Comparison of ENCODE assay signal across 25 cellular contexts in genomic region chr1:208251015-208251414, GRCh38.
"Had no signal": no experiment of that assay in that cellular context is flagged by ENCODE, and none has a peak within 500 bp of the region (broad histone marks: within the 10 kb centered on the region; RNA-seq: fewer than 3 reads in every experiment).

No MANE protein-coding gene starts in this region.

- H3K79me2 ChIP-seq: hepatocyte had no signal

- H3K4me2 ChIP-seq: hepatocyte had no signal

- H3K4me1 ChIP-seq: uterus had no signal

- H3K36me3 Mint-ChIP-seq: activated CD8-positive, alpha-beta memory T cell treated with anti-CD3 and anti-CD28 coated beads, Interleukin-2, amount 10 ng/mL, durations not matched to agents 7 days and 5 days; activated naive CD4-positive, alpha-beta T cell treated with anti-CD3 and anti-CD28 coated beads, Interleukin-2, amount 50 U/mL, for 24 hours; stimulated activated effector memory CD8-positive, alpha-beta T cell treated with anti-CD3 and anti-CD28 coated beads, Interleukin-12 subunit alpha, Interleukin-12 subunit beta, amount 100 ng/mL, for 72 hours; type B pancreatic cell had no signal

- H3K4me3 Mint-ChIP-seq: activated CD4-positive, alpha-beta T cell treated with anti-CD3 and anti-CD28 coated beads for 36 hours; activated CD8-positive, alpha-beta memory T cell treated with anti-CD3 and anti-CD28 coated beads, Interleukin-2, amount 10 ng/mL, durations not matched to agents 7 days and 5 days; activated CD8-positive, alpha-beta T cell treated with anti-CD3 and anti-CD28 coated beads, Interleukin-2, amount 10 ng/mL, durations not matched to agents 7 days and 5 days; activated naive CD4-positive, alpha-beta T cell treated with anti-CD3 and anti-CD28 coated beads, Interleukin-2, amount 50 U/mL, for 24 hours; nephron; stimulated activated effector memory CD8-positive, alpha-beta T cell treated with anti-CD3 and anti-CD28 coated beads, Interleukin-12 subunit alpha, Interleukin-12 subunit beta, amount 100 ng/mL, for 72 hours; stimulated activated naive CD8-positive, alpha-beta T cell treated with anti-CD3 and anti-CD28 coated beads, Interleukin-15, Interleukin-2, amounts not matched to agents 100 ng/mL and 50 ng/mL, for 24 hours; T-helper 2 cell treated with Interferon-gamma antibody and Interleukin-4, amounts not matched to agents 5 μg/mL and 100 μg/mL, for 36 hours; type B pancreatic cell had no signal

- H3K27me3 ChIP-seq: gastroesophageal sphincter, hepatocyte, uterus had no signal

- ATAC-seq: activated CD4-positive, alpha-beta T cell treated with anti-CD3 and anti-CD28 coated beads for 36 hours; activated CD8-positive, alpha-beta memory T cell treated with anti-CD3 and anti-CD28 coated beads, Interleukin-2, amount 10 ng/mL, durations not matched to agents 7 days and 5 days; activated CD8-positive, alpha-beta T cell treated with anti-CD3 and anti-CD28 coated beads, Interleukin-2, amount 10 ng/mL, durations not matched to agents 7 days and 5 days; gastroesophageal sphincter; stimulated activated effector memory CD8-positive, alpha-beta T cell treated with anti-CD3 and anti-CD28 coated beads, Interleukin-12 subunit alpha, Interleukin-12 subunit beta, amount 100 ng/mL, for 72 hours had no signal

- FAIRE-seq: bronchial epithelial cell, colon, keratinocyte had no signal

- H3K9me3 Mint-ChIP-seq: activated naive CD4-positive, alpha-beta T cell treated with anti-CD3 and anti-CD28 coated beads, Interleukin-2, amount 50 U/mL, for 24 hours; activated T-helper 2 cell treated with anti-CD3 and anti-CD28 coated beads, Interferon-gamma antibody, Interleukin-2, Interleukin-4, amounts not matched to agents 10 μg/mL and 5 μg/mL and 100 μg/mL, durations not matched to agents 14 hours and 24 hours and 36 hours; nephron; stimulated activated effector memory CD8-positive, alpha-beta T cell treated with anti-CD3 and anti-CD28 coated beads, Interleukin-12 subunit alpha, Interleukin-12 subunit beta, amount 100 ng/mL, for 72 hours; stimulated activated naive CD8-positive, alpha-beta T cell treated with anti-CD3 and anti-CD28 coated beads, Interleukin-15, Interleukin-2, amounts not matched to agents 100 ng/mL and 50 ng/mL, for 24 hours; T-helper 2 cell treated with Interferon-gamma antibody and Interleukin-4, amounts not matched to agents 5 μg/mL and 100 μg/mL, for 36 hours; type B pancreatic cell had no signal

- DNase-seq: activated CD4-positive, alpha-beta T cell treated with anti-CD3 and anti-CD28 coated beads for 36 hours; activated CD4-positive, CD25-positive, alpha-beta regulatory T cell; activated CD8-positive, alpha-beta memory T cell treated with anti-CD3 and anti-CD28 coated beads, Interleukin-2, amount 10 ng/mL, durations not matched to agents 7 days and 5 days; activated CD8-positive, alpha-beta T cell treated with anti-CD3 and anti-CD28 coated beads, Interleukin-2, amount 10 ng/mL, durations not matched to agents 7 days and 5 days; activated T-cell treated with anti-CD3 and anti-CD28 coated beads, Interleukin-2, amount 50 U/mL, for 48 hours; effector memory CD4-positive, alpha-beta T cell; left cardiac atrium; stimulated activated CD4-positive, alpha-beta T cell treated with anti-CD3 and anti-CD28 coated beads, Interleukin-4, amount 100 ng/mL, for 24 hours; uterus had no signal

- H3K4me1 Mint-ChIP-seq: activated CD4-positive, alpha-beta T cell treated with anti-CD3 and anti-CD28 coated beads for 36 hours; activated CD8-positive, alpha-beta memory T cell treated with anti-CD3 and anti-CD28 coated beads, Interleukin-2, amount 10 ng/mL, durations not matched to agents 7 days and 5 days; activated naive CD4-positive, alpha-beta T cell treated with anti-CD3 and anti-CD28 coated beads, Interleukin-2, amount 50 U/mL, for 24 hours; stimulated activated effector memory CD8-positive, alpha-beta T cell treated with anti-CD3 and anti-CD28 coated beads, Interleukin-12 subunit alpha, Interleukin-12 subunit beta, amount 100 ng/mL, for 72 hours had no signal

- H3K36me3 ChIP-seq: gastroesophageal sphincter, neutrophil, thoracic aorta, uterus had no signal

- H3K27ac Mint-ChIP-seq: activated CD4-positive, alpha-beta T cell treated with anti-CD3 and anti-CD28 coated beads for 36 hours; activated CD8-positive, alpha-beta memory T cell treated with anti-CD3 and anti-CD28 coated beads, Interleukin-2, amount 10 ng/mL, durations not matched to agents 7 days and 5 days; activated CD8-positive, alpha-beta T cell treated with anti-CD3 and anti-CD28 coated beads, Interleukin-2, amount 10 ng/mL, durations not matched to agents 7 days and 5 days; activated naive CD4-positive, alpha-beta T cell treated with anti-CD3 and anti-CD28 coated beads, Interleukin-2, amount 50 U/mL, for 24 hours; activated T-helper 2 cell treated with anti-CD3 and anti-CD28 coated beads, Interferon-gamma antibody, Interleukin-2, Interleukin-4, amounts not matched to agents 10 μg/mL and 5 μg/mL and 100 μg/mL, durations not matched to agents 14 hours and 24 hours and 36 hours; nephron; stimulated activated effector memory CD8-positive, alpha-beta T cell treated with anti-CD3 and anti-CD28 coated beads, Interleukin-12 subunit alpha, Interleukin-12 subunit beta, amount 100 ng/mL, for 72 hours; stimulated activated naive CD8-positive, alpha-beta T cell treated with anti-CD3 and anti-CD28 coated beads, Interleukin-15, Interleukin-2, amounts not matched to agents 100 ng/mL and 50 ng/mL, for 24 hours; T-helper 2 cell treated with Interferon-gamma antibody and Interleukin-4, amounts not matched to agents 5 μg/mL and 100 μg/mL, for 36 hours; type B pancreatic cell had no signal

- H2AFZ ChIP-seq: hepatocyte had no signal

- H3K4me3 ChIP-seq: gastroesophageal sphincter, hepatocyte, lung, skin epidermis, thoracic aorta, uterus had no signal

- H3K9me3 ChIP-seq: gastroesophageal sphincter, neutrophil, thoracic aorta, uterus had no signal

- H3K27ac ChIP-seq: gastroesophageal sphincter, hepatocyte, neutrophil, skin epidermis, uterus had no signal
